In genomic region chr5:132653716-132654115, GRCh38 we compare ENCODE assay signal across 22 cellular contexts. TPM values are rescaled to one million over a fixed set of nuclear protein-coding genes. Genes with fewer than 3 reads are reported as not detected.
A peak's percentile ranks its signal among the peaks of the same experiment; 100 is the strongest.
DNase-seq lines count a peak whose midpoint lies in the region; ATAC-seq and TF ChIP-seq lines count a peak whose summit lies in the region.
"Had no signal": no experiment of that assay in that cellular context is flagged by ENCODE, and none has a peak within 500 bp of the region (broad histone marks: within the 10 kb centered on the region; RNA-seq: fewer than 3 reads in every experiment).

No MANE protein-coding gene starts in this region.

- no peaks in the 10 kb centered on the region for H3K36me3 ChIP-seq in uterus
- H3K36me3 ChIP-seq: MG63 had no signal

- H3K4me3 ChIP-seq in fibroblast of pulmonary artery (replicated peaks; ENCODE audit: low read depth, low read length) = no peak overlapping the region
- no peak overlapping the region for H3K4me3 ChIP-seq in uterus
- H3K4me3 ChIP-seq: GM12878, MG63, SK-N-MC had no signal

- H3K4me1 ChIP-seq in uterus = peaks cover 0 to 11% of the 10 kb centered on the region in 2 donors

- H3K4me3 Mint-ChIP-seq in stimulated activated naive B cell treated with anti-CD40 and anti-IgM and Interleukin-4, amounts not matched to agents 10 μg/mL and 1 μg/mL and 100 μg/mL, for 72 hours = no peak overlapping the region

- intact Hi-C loops in uterus (cut with DNase I; ENCODE audit: low total_unique reads) = no loop called here

- H3K27ac Mint-ChIP-seq in stimulated activated naive B cell treated with anti-CD40 and anti-IgM and Interleukin-4, amounts not matched to agents 10 μg/mL and 1 μg/mL and 100 μg/mL, for 72 hours = peak overlapping the region; percentile 44

- TF ChIP-seq CTCF in fibroblast of pulmonary artery (IDR thresholded peaks at IDR 0.05; ENCODE audit: low read length, missing control alignments) (no peak), uterus (IDR thresholded peaks at IDR 0.05) (no peak)

- no peaks in the 10 kb centered on the region for H3K9me3 ChIP-seq in uterus
- H3K9me3 ChIP-seq: MG63 had no signal

- H3K9me3 Mint-ChIP-seq in stimulated activated naive B cell treated with anti-CD40 and anti-IgM and Interleukin-4, amounts not matched to agents 10 μg/mL and 1 μg/mL and 100 μg/mL, for 72 hours = peaks cover 0 to 2% of the 10 kb centered on the region in 2 donors

- peaks cover 8 to 16% of the 10 kb centered on the region in 2 donors for H3K4me1 Mint-ChIP-seq in stimulated activated naive B cell treated with anti-CD40 and anti-IgM and Interleukin-4, amounts not matched to agents 10 μg/mL and 1 μg/mL and 100 μg/mL, for 72 hours

- H3K27ac ChIP-seq in uterus = no peak overlapping the region
- H3K27ac ChIP-seq: C4-2B, KMS-11, SK-N-MC had no signal

- H3K27me3 Mint-ChIP-seq in stimulated activated naive B cell treated with anti-CD40 and anti-IgM and Interleukin-4, amounts not matched to agents 10 μg/mL and 1 μg/mL and 100 μg/mL, for 72 hours = peaks cover 31 to 37% of the 10 kb centered on the region in 2 donors

- no peak for TF ChIP-seq POLR2A in uterus (IDR thresholded peaks at IDR 0.05)

- no peak for ATAC-seq in stimulated activated naive B cell treated with anti-CD40 and anti-IgM and Interleukin-4, amounts not matched to agents 10 μg/mL and 1 μg/mL and 100 μg/mL, for 72 hours (replicated peaks)
- ATAC-seq in HG02763 (IDR thresholded peaks at IDR 0.05; ENCODE audit: unreplicated experiment) = no peak
- ATAC-seq: GM12878, HCT116, PC-3 had no signal

- DNase-seq in NCI-H82 (lab: John Stamatoyannopoulos, UW) = peak; percentile 16
- DNase-seq in NCI-H82 treated with DMSO at 0.1 percent for 48 hours (lab: John Stamatoyannopoulos, UW; ENCODE audit: unreplicated experiment) = no peak
- peak; percentile 79 for DNase-seq in NCI-H69 (lab: John Stamatoyannopoulos, UW)
- DNase-seq in fibroblast of pulmonary artery (ENCODE audit: low read depth) = peak; percentile 12
- no peak for DNase-seq in stimulated activated naive B cell treated with anti-CD40 and anti-IgM and Interleukin-4, amounts not matched to agents 10 μg/mL and 1 μg/mL and 100 μg/mL, for 72 hours
- DNase-seq in RKO (ENCODE audit: low spot score) = no peak
- DNase-seq in uterus = no peak
- DNase-seq: COR-L47, DMS53, MG63, NCI-H1105, NCI-H187, NCI-H510A, PC-3 had no signal

- peaks cover 10 to 13% of the 10 kb centered on the region in 2 donors for H3K27me3 ChIP-seq in uterus
- H3K27me3 ChIP-seq: MG63 had no signal

- peaks cover 0 to 4% of the 10 kb centered on the region in 2 donors for H3K36me3 Mint-ChIP-seq in stimulated activated naive B cell treated with anti-CD40 and anti-IgM and Interleukin-4, amounts not matched to agents 10 μg/mL and 1 μg/mL and 100 μg/mL, for 72 hours

RNA-seq across cellular contexts. Expression of gene IL13, which starts 4.3 kb away (rescaled TPM):
- total RNA-seq in uterus = under 1 TPM in 1 of 4 donors, not detected in 3; 0.73 TPM
- total RNA-seq: A172, G401, PC-3 had no signal

RNA-seq across cellular contexts. Expression of gene IL4, which starts 20.1 kb away (rescaled TPM):
- total RNA-seq in uterus = not detected
- total RNA-seq: A172, G401, GM12878, PC-3 had no signal

Comparison
In these comparisons a context has a peak if more than half of its experiments do, and no peak if none do; other contexts are left out.
1. DNase-seq: peak in NCI-H82 (single experiment), NCI-H69 (single experiment) and fibroblast of pulmonary artery (single experiment); none in NCI-H82 treated with DMSO at 0.1 percent for 48 hours (single experiment), stimulated activated naive B cell treated with anti-CD40 and anti-IgM and Interleukin-4, amounts not matched to agents 10 μg/mL and 1 μg/mL and 100 μg/mL, for 72 hours (single experiment), RKO (single experiment) and uterus (0 of 2).